8 cellular contexts compared by ENCODE assay signal in genomic region chr6:49463612-49463967, GRCh38. TPM values are rescaled to one million over a fixed set of nuclear protein-coding genes. Genes with fewer than 3 reads are reported as not detected.
DNase-seq lines count a peak whose midpoint lies in the region; ATAC-seq, FAIRE-seq and TF ChIP-seq lines count a peak whose summit lies in the region.

No MANE protein-coding gene starts in this region.

- no peak overlapping the region for H2BK120ac ChIP-seq in H1 (replicated peaks; ENCODE audit: low read depth, low read length)

- no peak overlapping the region for H2BK20ac ChIP-seq in H1 (ENCODE audit: low read length)

- peak overlapping the region; percentile 74 for H3K27ac ChIP-seq in 22Rv1
- H3K27ac ChIP-seq in H1 (ENCODE audit: low read depth, low read length), result peak overlapping the region; percentile 93
- H3K27ac ChIP-seq in pancreas, result peak overlapping the region in 2 of 4 donors; percentile 70 to 88

- peak overlapping the region; percentile 47; the same call in 1 of the 2 replicates for H2AFZ ChIP-seq in H1 (ENCODE audit: low read length)

- peaks cover 13 to 76% of the 10 kb centered on the region in 2 experiments for H3K79me2 ChIP-seq in H1 (ENCODE audit: control insufficient read depth in 1 of 2, insufficient read depth in 2 of 2, low read length in 2 of 2)

- H3K23me2 ChIP-seq in H1 (ENCODE audit: low read depth, low read length), result peaks cover 4% of the 10 kb centered on the region

- no peaks in the 10 kb centered on the region for H3K36me3 ChIP-seq in H1 (ENCODE audit: control insufficient read depth in 2 of 4, insufficient read depth in 4 of 4, low read length in 3 of 4)
- H3K36me3 ChIP-seq in pancreas, result no peaks in the 10 kb centered on the region

- 3% methylated on average over 4 of the region's 4 CpGs; no CpG with 5 or more reads in 1 of the 2 experiments for WGBS in H1 (ENCODE audit: extremely low coverage in 1 of 2, insufficient coverage in 1 of 2, insufficient read length in 1 of 2, insufficient replicate concordance in 2 of 2, low coverage in 1 of 2, low lambda C conversion rate in 2 of 2, missing lambda C conversion rate in 1 of 2), 2 experiments
- 0 to 1% methylated on average over 4 of the region's 4 CpGs for WGBS in pancreas, 2 donors

- TF ChIP-seq RAD21 in H1 (IDR thresholded peaks at IDR 0.05 in 1 of 2, conservative IDR thresholded peaks at IDR 0.05 in 1 of 2; ENCODE audit: low read depth in 2 of 2, low read length in 2 of 2), result no peak

- H3K4me3 ChIP-seq in H1 (ENCODE audit: extremely low read depth in 1 of 4, insufficient read depth in 2 of 4, low read depth in 3 of 4, low read length in 4 of 4) (peak overlapping the region; percentile 89 to 99 (median 95)), pancreas (peak overlapping the region; percentile 57 to 81 (median 60))

- H3K79me1 ChIP-seq in H1 (ENCODE audit: low read depth, low read length), result 0 out of 2 replicates have a peak, but pooled peaks cover 6% of the 10 kb centered on the region

- no peak overlapping the region for H3K56ac ChIP-seq in H1 (replicated peaks; ENCODE audit: insufficient read length, low read depth, low read length)

- H3K9ac ChIP-seq in H1 (replicated peaks in 1 of 4; ENCODE audit: extremely low read depth in 1 of 4, low read depth in 3 of 4, low read length in 3 of 4), result peak overlapping the region; percentile 95 to 99 (median 96)

- H3K27me3 ChIP-seq in H1 (replicated peaks in 1 of 4; ENCODE audit: control insufficient read depth in 3 of 4, extremely low read depth in 1 of 4, insufficient read depth in 3 of 4, low read length in 3 of 4) (no peaks in the 10 kb centered on the region), pancreas (no peaks in the 10 kb centered on the region)

- peak overlapping the region; percentile 8 for H4K5ac ChIP-seq in H1 (ENCODE audit: insufficient read length, low read depth, low read length)

- no peak overlapping the region for H4K91ac ChIP-seq in H1 (replicated peaks; ENCODE audit: insufficient read length, low read length)

- no peak overlapping the region; the same call in 1 of the 2 replicates for H2BK12ac ChIP-seq in H1 (ENCODE audit: low read depth, low read length)

- no peak for TF ChIP-seq POLR2A in H1 (IDR thresholded peaks at IDR 0.05; ENCODE audit: control extremely low read depth in 1 of 2, low read depth in 2 of 2, low read length in 2 of 2)

- DNase-seq in NCI-H69 (lab: John Stamatoyannopoulos, UW) (peak; percentile 59), H1 (ENCODE audit: low read depth in 1 of 2, low spot score in 2 of 2) (peak in 1 of 2 experiments; percentile 43), pancreas (no peak), foreskin melanocyte (no peak)

- TF ChIP-seq EP300 in H1 (IDR thresholded peaks at IDR 0.05; ENCODE audit: borderline replicate concordance in 1 of 2, low read depth in 2 of 2, low read length in 2 of 2), result no peak

- CTCF ChIA-PET in H1 (lab: Charles Lee; ENCODE audit: partially characterized antibody), result no interaction called here

- TF ChIP-seq CTCF in 22Rv1 (IDR thresholded peaks at IDR 0.05) (no peak), H1 (IDR thresholded peaks at IDR 0.05; ENCODE audit: control extremely low read depth in 1 of 3, insufficient read depth in 1 of 3, low read depth in 1 of 3, low read length in 3 of 3) (no peak), pancreas (IDR thresholded peaks at IDR 0.05) (no peak)

- intact Hi-C loops in pancreas (cut with DNase I), result no loop called here

- H3K4me1 ChIP-seq in H1 (replicated peaks in 1 of 4; ENCODE audit: control insufficient read depth in 3 of 4, insufficient read depth in 4 of 4, low read length in 3 of 4), result no peaks in the 10 kb centered on the region
- H3K4me1 ChIP-seq in pancreas, result peaks cover 10 to 27% (median 15%) of the 10 kb centered on the region in 3 donors

- ATAC-seq in GM19372 (IDR thresholded peaks at IDR 0.05; ENCODE audit: low read depth, unreplicated experiment) (peak; percentile 4), pancreas (peak in 3 of 4 donors; percentile 1 to 6 (median 6)), GM19328 (IDR thresholded peaks at IDR 0.05; ENCODE audit: unreplicated experiment) (no peak), GM19324 (IDR thresholded peaks at IDR 0.05; ENCODE audit: low FRiP score, unreplicated experiment) (no peak)

- H3K18ac ChIP-seq in H1 (ENCODE audit: extremely low read depth, low read length), result no peak overlapping the region

- H3K23ac ChIP-seq in H1 (ENCODE audit: insufficient read length), result no peak overlapping the region

- H3K4ac ChIP-seq in H1 (replicated peaks; ENCODE audit: insufficient read length, low read depth, low read length), result no peak overlapping the region

- peak overlapping the region; percentile 14; the same call in 1 of the 2 replicates for H2AK5ac ChIP-seq in H1 (ENCODE audit: low read depth, low read length)

- no peak overlapping the region for H3K14ac ChIP-seq in H1 (ENCODE audit: insufficient read length)

- peak overlapping the region; percentile 76 for H2BK5ac ChIP-seq in H1 (ENCODE audit: low read depth, low read length)

- no peaks in the 10 kb centered on the region for H3K9me3 ChIP-seq in H1 (ENCODE audit: insufficient read depth in 2 of 2, low read depth in 1 of 2, low read length in 1 of 2)
- no peaks in the 10 kb centered on the region for H3K9me3 ChIP-seq in pancreas

- H2BK15ac ChIP-seq in H1 (ENCODE audit: low read length), result no peak overlapping the region

- POLR2A ChIA-PET in H1 (lab: Charles Lee; ENCODE audit: partially characterized antibody), result no interaction called here

- H3K4me2 ChIP-seq in H1 (ENCODE audit: insufficient read depth in 1 of 2, low read depth in 2 of 2, low read length in 2 of 2), result peak overlapping the region; percentile 78 to 80

- H4K20me1 ChIP-seq in H1 (replicated peaks in 1 of 2; ENCODE audit: control insufficient read depth in 1 of 2, insufficient read depth in 2 of 2, low read length in 2 of 2), result peaks cover 0 to 1% of the 10 kb centered on the region in 2 experiments

- FAIRE-seq in H1 (lab: Jason Lieb, UNC), result no peak
- no peak for FAIRE-seq in pancreas (lab: Jason Lieb, UNC)

- peak overlapping the region; percentile 87; the same call in 1 of the 2 replicates for H4K8ac ChIP-seq in H1 (ENCODE audit: extremely low read depth, insufficient read depth, low read length)

TF ChIP-seq in H1, 55 proteins besides CTCF, POLR2A, EP300 and RAD21:
- no peak for TF ChIP-seq RFX5 (IDR thresholded peaks at IDR 0.05; ENCODE audit: borderline replicate concordance, low read depth, low read length)
- no peak for TF ChIP-seq TAF7 (optimal IDR thresholded peaks at IDR 0.05; ENCODE audit: borderline replicate concordance, low read depth, low read length)
- 0 out of 2 replicates have a peak, but pooled peaks have one; percentile 1 for TF ChIP-seq KDM5A (IDR thresholded peaks at IDR 0.05; ENCODE audit: low read length)
- TF ChIP-seq RNF2 (IDR thresholded peaks at IDR 0.05; ENCODE audit: borderline replicate concordance, low read depth, low read length, missing control alignments, poor library complexity, severe bottlenecking), result no peak
- TF ChIP-seq SIN3A (conservative IDR thresholded peaks at IDR 0.05 in 1 of 2, IDR thresholded peaks at IDR 0.05 in 1 of 2; ENCODE audit: low read depth in 1 of 2, low read length in 2 of 2), result no peak
- TF ChIP-seq CREB1 (IDR thresholded peaks at IDR 0.05), result no peak
- TF ChIP-seq SAP30 (IDR thresholded peaks at IDR 0.05; ENCODE audit: insufficient read depth, insufficient replicate concordance, low read length), result peak; percentile 0
- TF ChIP-seq ASH2L (IDR thresholded peaks at IDR 0.05; ENCODE audit: low read length), result peak; percentile 12

RNA-seq across cellular contexts. Expression of gene CENPQ, which starts 0.4 kb away (rescaled TPM):
- 19.6 and 19.7 TPM in 2 replicates for total RNA-seq in H1 (2021; fragmentation: NEBNext Ultra II Directional; extraction: Animal tissue kit (Norgen Biotek cat#: 25700))
- polyA plus RNA-seq in H1 (2011; rRNA removed) (4.3 and 9.4 TPM in 2 replicates), pancreas (1 to 10 TPM; 1.4 to 3.1 TPM)
- 11.6 TPM for polyA plus RNA-seq in H1 (2011; cell fraction: cytosol; rRNA removed)
- 1.7 TPM for polyA plus RNA-seq in H1 (2011; cell fraction: nucleus; rRNA removed)
- 6.2 to 13.5 TPM (median 7.3 TPM) in 4 replicates for polyA plus RNA-seq in H1 (2012, experiment 1 of 2)
- polyA plus RNA-seq in H1 (2012, experiment 2 of 2), result 3.6 TPM
- polyA plus RNA-seq in H1 (2013, experiment 1 of 2), result 19.1 TPM
- polyA plus RNA-seq in H1 (2013, experiment 2 of 2), result 19.5 TPM
- 3.8 and 6.4 TPM in 2 replicates for polyA minus RNA-seq in H1 (2011; rRNA and poly(A)+ RNA removed)
- 2.3 TPM for polyA minus RNA-seq in H1 (2011; cell fraction: cytosol; rRNA and poly(A)+ RNA removed)
- 13.0 TPM for polyA minus RNA-seq in H1 (2011; cell fraction: nucleus; rRNA and poly(A)+ RNA removed)
- 1 to 10 TPM in 4 of 6 donors, under 1 TPM in 2; 0.88 to 2.7 (median 1.2) TPM for total RNA-seq in pancreas

RNA-seq across cellular contexts. Expression of gene MMUT, which starts 0.5 kb away (rescaled TPM):
- 11.9 and 13.0 TPM in 2 replicates for total RNA-seq in H1 (2021; fragmentation: NEBNext Ultra II Directional; extraction: Animal tissue kit (Norgen Biotek cat#: 25700))
- 3.0 and 5.2 TPM in 2 replicates for polyA plus RNA-seq in H1 (2011; rRNA removed)
- 6.6 TPM for polyA plus RNA-seq in H1 (2011; cell fraction: cytosol; rRNA removed)
- polyA plus RNA-seq in H1 (2011; cell fraction: nucleus; rRNA removed), result 6.3 TPM
- polyA plus RNA-seq in H1 (2012, experiment 1 of 2), result 8.3 to 12.6 TPM (median 9.0 TPM) in 4 replicates
- 0.73 TPM for polyA plus RNA-seq in H1 (2012, experiment 2 of 2)
- polyA plus RNA-seq in H1 (2013, experiment 1 of 2), result 11.4 TPM
- polyA plus RNA-seq in H1 (2013, experiment 2 of 2), result 11.0 TPM
- 8.5 and 11.1 TPM in 2 replicates for polyA minus RNA-seq in H1 (2011; rRNA and poly(A)+ RNA removed)
- 4.4 TPM for polyA minus RNA-seq in H1 (2011; cell fraction: cytosol; rRNA and poly(A)+ RNA removed)
- polyA minus RNA-seq in H1 (2011; cell fraction: nucleus; rRNA and poly(A)+ RNA removed), result 8.6 TPM
- 10 to 100 TPM in 4 of 6 donors, 1 to 10 TPM in 2; 7.2 to 13.5 (median 11.5) TPM for total RNA-seq in pancreas
- polyA plus RNA-seq in pancreas, result 10 to 100 TPM in 1 of 2 donors, 1 to 10 TPM in 1; 5.5 to 11.6 TPM

RNA-seq across cellular contexts. Expression of gene GLYATL3, which starts 36.1 kb away (rescaled TPM):
- not detected in 2 replicates for total RNA-seq in H1 (2021; fragmentation: NEBNext Ultra II Directional; extraction: Animal tissue kit (Norgen Biotek cat#: 25700))
- polyA plus RNA-seq in H1 (2011; rRNA removed) (not detected in 2 replicates), pancreas (under 1 TPM in 1 of 2 donors, not detected in 1; 0.09 TPM)
- polyA plus RNA-seq in H1 (2011; cell fraction: cytosol; rRNA removed), result not detected
- polyA plus RNA-seq in H1 (2011; cell fraction: nucleus; rRNA removed), result not detected
- not detected in 4 replicates for polyA plus RNA-seq in H1 (2012, experiment 1 of 2)
- not detected for polyA plus RNA-seq in H1 (2012, experiment 2 of 2)
- polyA plus RNA-seq in H1 (2013, experiment 1 of 2), result not detected
- not detected for polyA plus RNA-seq in H1 (2013, experiment 2 of 2)
- not detected in 2 replicates for polyA minus RNA-seq in H1 (2011; rRNA and poly(A)+ RNA removed)
- not detected for polyA minus RNA-seq in H1 (2011; cell fraction: cytosol; rRNA and poly(A)+ RNA removed)
- polyA minus RNA-seq in H1 (2011; cell fraction: nucleus; rRNA and poly(A)+ RNA removed), result not detected
- not detected for total RNA-seq in pancreas

Comparison
In these comparisons a context has a peak if more than half of its experiments do, and no peak if none do; other contexts are left out.
1. ATAC-seq: peak in GM19372 (single experiment) and pancreas (3 of 4); none in GM19328 (single experiment) and GM19324 (single experiment).